Comparison of ENCODE assay signal across 25 cellular contexts in the genomic region with DNA sequence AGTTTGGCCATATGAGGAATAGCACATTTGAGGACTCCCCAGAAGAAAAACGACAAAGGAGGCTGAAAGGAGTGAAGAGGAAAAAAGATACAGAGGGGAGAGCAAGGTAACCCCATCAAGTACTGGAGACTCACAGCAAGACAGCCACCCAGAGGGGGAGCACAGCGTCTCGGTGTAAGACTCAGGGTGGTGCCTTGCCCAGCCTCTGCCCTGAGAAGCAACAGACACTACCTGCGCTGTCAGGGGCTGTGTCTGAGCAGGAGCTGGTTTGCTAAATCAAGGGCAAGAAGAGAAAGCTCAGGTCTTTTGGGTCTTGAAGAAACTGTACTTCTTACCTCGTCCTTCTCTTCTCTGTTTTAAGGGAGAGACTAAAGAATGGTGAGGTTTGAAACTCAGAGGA. TPM values are rescaled to one million over a fixed set of nuclear protein-coding genes. Genes with fewer than 3 reads are reported as not detected.
DNase-seq lines count a peak whose midpoint lies in the region; ATAC-seq and TF ChIP-seq lines count a peak whose summit lies in the region.
"Had no signal": no experiment of that assay in that cellular context is flagged by ENCODE, and none has a peak within 500 bp of the region (broad histone marks: within the 10 kb centered on the region; RNA-seq: fewer than 3 reads in every experiment).

No MANE protein-coding gene starts in this region.

- H3K36me3 ChIP-seq in KOPT-K1 (ENCODE audit: insufficient read depth, low read length): no peaks in the 10 kb centered on the region
- H3K36me3 ChIP-seq: BLaER1, esophagus squamous epithelium, pancreas, upper lobe of right lung had no signal

- peaks cover 2% of the 10 kb centered on the region for H3K36me3 Mint-ChIP-seq in T-helper 2 cell treated with Interferon-gamma antibody and Interleukin-4, amounts not matched to agents 5 μg/mL and 100 μg/mL, for 36 hours (ENCODE audit: low read depth)
- no peaks in the 10 kb centered on the region for H3K36me3 Mint-ChIP-seq in osteocyte (ENCODE audit: unreplicated experiment)
- H3K36me3 Mint-ChIP-seq: memory B cell, naive B cell had no signal

- peak overlapping the region; percentile 59 for H3K27ac ChIP-seq in KOPT-K1 (ENCODE audit: low read depth, low read length, poor library complexity, severe bottlenecking)
- H3K27ac ChIP-seq: BLaER1, coronary artery, esophagus squamous epithelium, pancreas, upper lobe of right lung had no signal

- TF ChIP-seq CTCF in osteocyte (IDR thresholded peaks at IDR 0.05): no peak

- peaks cover 4% of the 10 kb centered on the region for H3K9me3 Mint-ChIP-seq in T-helper 2 cell treated with Interferon-gamma antibody and Interleukin-4, amounts not matched to agents 5 μg/mL and 100 μg/mL, for 36 hours
- H3K9me3 Mint-ChIP-seq in osteocyte (ENCODE audit: unreplicated experiment): no peaks in the 10 kb centered on the region
- H3K9me3 Mint-ChIP-seq: activated T-cell treated with anti-CD3 and anti-CD28 coated beads, Interleukin-2, amount 50 U/mL, for 4 hours; memory B cell; naive B cell had no signal

- intact Hi-C loops in Right ventricle myocardium superior (cut with DNase I): no loop called here

- H3K27ac Mint-ChIP-seq in T-helper 2 cell treated with Interferon-gamma antibody and Interleukin-4, amounts not matched to agents 5 μg/mL and 100 μg/mL, for 36 hours: no peak overlapping the region
- H3K27ac Mint-ChIP-seq in osteocyte (ENCODE audit: unreplicated experiment): no peak overlapping the region
- H3K27ac Mint-ChIP-seq: memory B cell had no signal

- peaks cover 26% of the 10 kb centered on the region for H3K27me3 Mint-ChIP-seq in T-helper 2 cell treated with Interferon-gamma antibody and Interleukin-4, amounts not matched to agents 5 μg/mL and 100 μg/mL, for 36 hours (ENCODE audit: low read depth)
- peaks cover 40% of the 10 kb centered on the region for H3K27me3 Mint-ChIP-seq in osteocyte (ENCODE audit: unreplicated experiment)

- in situ Hi-C loops in T47D (cut with HindIII; ENCODE audit: low pct_unique_long_range_greater_than_20kb, low sequenced_read_pairs): no loop called here

- peak overlapping the region; percentile 42 for H3K4me3 Mint-ChIP-seq in T-helper 2 cell treated with Interferon-gamma antibody and Interleukin-4, amounts not matched to agents 5 μg/mL and 100 μg/mL, for 36 hours
- no peak overlapping the region for H3K4me3 Mint-ChIP-seq in osteocyte (ENCODE audit: unreplicated experiment)
- H3K4me3 Mint-ChIP-seq: activated T-cell treated with anti-CD3 and anti-CD28 coated beads, Interleukin-2, amount 50 U/mL, for 4 hours; memory B cell; naive B cell had no signal

- H3K4me1 Mint-ChIP-seq in T-helper 2 cell treated with Interferon-gamma antibody and Interleukin-4, amounts not matched to agents 5 μg/mL and 100 μg/mL, for 36 hours (ENCODE audit: low read depth): peaks cover 30% of the 10 kb centered on the region
- no peaks in the 10 kb centered on the region for H3K4me1 Mint-ChIP-seq in osteocyte (ENCODE audit: unreplicated experiment)

- no peak for DNase-seq in T-helper 2 cell treated with Interferon-gamma antibody and Interleukin-4, amounts not matched to agents 5 μg/mL and 100 μg/mL, for 36 hours (ENCODE audit: low spot score)
- DNase-seq in T-helper 2 cell (no peak), T47D (ENCODE audit: low read depth in 1 of 2, low spot score in 1 of 2) (peak; percentile 48 to 77), osteocyte (ENCODE audit: extremely low spot score, unreplicated experiment) (peak; percentile 42), RKO (ENCODE audit: low spot score) (no peak), Right ventricle myocardium superior (no peak)
- DNase-seq in stimulated activated naive CD4-positive, alpha-beta T cell treated with Interleukin-2 at 50 U/mL for 16 hours (lab: John Stamatoyannopoulos, UW): no peak
- DNase-seq: ACHN; activated CD4-positive, CD25-positive, alpha-beta regulatory T cell treated with anti-CD3 and anti-CD28 coated beads, Interleukin-2, amount 50 U/mL, for 72 hours; activated naive CD4-positive, alpha-beta T cell treated with Interleukin-2 at 50 U/mL for 16 hours; activated T-cell treated with anti-CD3 and anti-CD28 coated beads, Interleukin-2, amount 50 U/mL, for 4 hours; COR-L47; esophagus squamous epithelium; GOT3; KG1; naive B cell; NCI-H1105 treated with DMSO at 0.1 percent for 48 hours; NCI-H510A treated with DMSO at 0.1 percent for 48 hours; pancreas; right cardiac atrium; upper lobe of right lung had no signal

- ATAC-seq in Right ventricle myocardium superior (ENCODE audit: poor library complexity): no peak
- ATAC-seq: activated T-cell treated with anti-CD3 and anti-CD28 coated beads, Interleukin-2, amount 50 U/mL, for 4 hours; pancreas; right cardiac atrium; upper lobe of right lung had no signal

- H3K9me3 ChIP-seq in KOPT-K1 (ENCODE audit: insufficient read depth, low read length, poor library complexity, severe bottlenecking): no peaks in the 10 kb centered on the region
- H3K9me3 ChIP-seq: esophagus squamous epithelium, pancreas, upper lobe of right lung had no signal

RNA-seq across cellular contexts. Expression of a gene that starts 27.9 kb away (rescaled TPM):
- total RNA-seq in osteocyte (7.8 and 8.2 TPM in 2 replicates), Right ventricle myocardium superior (7.9 TPM)

RNA-seq across cellular contexts. Expression of a gene that starts 28.0 kb away (rescaled TPM):
- 15.4 and 16.5 TPM in 2 replicates for total RNA-seq in osteocyte
- total RNA-seq in Right ventricle myocardium superior: 7.9 TPM

RNA-seq across cellular contexts. Expression of a gene that starts 43.1 kb away (rescaled TPM):
- total RNA-seq in osteocyte: 0.13 and 0.24 TPM in 2 replicates
- total RNA-seq in Right ventricle myocardium superior: 2.4 TPM

Comparison
In these comparisons a context has a peak if more than half of its experiments do, and no peak if none do; other contexts are left out.
1. DNase-seq: peak in T47D (2 of 2) and osteocyte (single experiment); none in T-helper 2 cell treated with Interferon-gamma antibody and Interleukin-4, amounts not matched to agents 5 μg/mL and 100 μg/mL, for 36 hours (single experiment), T-helper 2 cell (0 of 5), stimulated activated naive CD4-positive, alpha-beta T cell treated with Interleukin-2 at 50 U/mL for 16 hours (single experiment), RKO (single experiment) and Right ventricle myocardium superior (single experiment).